In genomic region chr17:61389670-61390478, GRCh38 we compare ENCODE assay signal across 9 cellular contexts. TPM values are rescaled to one million over a fixed set of nuclear protein-coding genes. Genes with fewer than 3 reads are reported as not detected.
DNase-seq lines count a peak whose midpoint lies in the region; ATAC-seq and TF ChIP-seq lines count a peak whose summit lies in the region.
"Had no signal": no experiment of that assay in that cellular context is flagged by ENCODE, and none has a peak within 500 bp of the region (broad histone marks: within the 10 kb centered on the region; RNA-seq: fewer than 3 reads in every experiment).

No MANE protein-coding gene starts in this region.

- no peaks in the 10 kb centered on the region for H3K9me3 Mint-ChIP-seq in immature natural killer cell
- H3K9me3 Mint-ChIP-seq: T-helper 1 cell treated with Interleukin-12 subunit alpha and Interleukin-12 subunit beta and Interleukin-4 antibody, amounts not matched to agents 30 μg/mL and 1 μg/mL, for 36 hours had no signal

- no peak overlapping the region for H3K27ac Mint-ChIP-seq in immature natural killer cell
- H3K27ac Mint-ChIP-seq: T-helper 1 cell treated with Interleukin-12 subunit alpha and Interleukin-12 subunit beta and Interleukin-4 antibody, amounts not matched to agents 30 μg/mL and 1 μg/mL, for 36 hours had no signal

- H3K27me3 ChIP-seq in NT2/D1 (ENCODE audit: insufficient read depth, insufficient read length) (peaks cover 26% of the 10 kb centered on the region), adipocyte (replicated peaks; ENCODE audit: control insufficient read depth, insufficient read depth, low read length) (no peaks in the 10 kb centered on the region)

- no peaks in the 10 kb centered on the region for H3K36me3 ChIP-seq in NT2/D1 (ENCODE audit: insufficient read depth, insufficient read length, low read length)
- no peaks in the 10 kb centered on the region for H3K36me3 ChIP-seq in adipocyte (ENCODE audit: control insufficient read depth, insufficient read depth, low read length, severe bottlenecking)

- peak; percentile 94 for TF ChIP-seq CTCF in GM12875 (IDR thresholded peaks at IDR 0.05; ENCODE audit: borderline replicate concordance, insufficient read depth, low read depth, low read length)

- H3K4me3 Mint-ChIP-seq in immature natural killer cell = no peak overlapping the region
- H3K4me3 Mint-ChIP-seq: T-helper 1 cell treated with Interleukin-12 subunit alpha and Interleukin-12 subunit beta and Interleukin-4 antibody, amounts not matched to agents 30 μg/mL and 1 μg/mL, for 36 hours had no signal

- H3K4me3 ChIP-seq in GM12875 (ENCODE audit: low read depth, low read length) (no peak overlapping the region), NT2/D1 (ENCODE audit: insufficient read length, low read depth) (no peak overlapping the region), adipocyte (ENCODE audit: low read length) (no peak overlapping the region)

- H3K36me3 Mint-ChIP-seq in immature natural killer cell = peaks cover 0 to 12% (median 3%) of the 10 kb centered on the region in 3 donors

- H3K9me3 ChIP-seq in NT2/D1 (ENCODE audit: insufficient read depth, low read length) = no peaks in the 10 kb centered on the region
- no peaks in the 10 kb centered on the region for H3K9me3 ChIP-seq in adipocyte (ENCODE audit: control insufficient read depth, low read length)

- DNase-seq in NT2/D1 (ENCODE audit: low read depth, low spot score) = no peak
- peak; percentile 73 for DNase-seq in adipocyte (ENCODE audit: low read depth)
- DNase-seq in immature natural killer cell = peak in 2 of 3 donors; percentile 32 to 38
- peak; percentile 56 for DNase-seq in stimulated activated CD4-positive, alpha-beta T cell treated with anti-CD3 and anti-CD28 coated beads, Interleukin-4, amount 100 ng/mL, for 1 hour
- DNase-seq in NCI-H187 treated with DMSO at 0.1 percent for 48 hours (lab: John Stamatoyannopoulos, UW) = no peak

- peaks cover 8% of the 10 kb centered on the region for H3K4me1 ChIP-seq in NT2/D1 (ENCODE audit: insufficient read depth, insufficient read length)
- peaks cover 7% of the 10 kb centered on the region for H3K4me1 ChIP-seq in adipocyte (ENCODE audit: control insufficient read depth, insufficient read depth, low read length)

- ATAC-seq in HG02981 (IDR thresholded peaks at IDR 0.05; ENCODE audit: unreplicated experiment) (no peak), GM18873 (IDR thresholded peaks at IDR 0.05; ENCODE audit: low FRiP score, unreplicated experiment) (no peak)

- H3K9ac ChIP-seq in NT2/D1 (ENCODE audit: insufficient read length, low read depth) (peak overlapping the region; percentile 53), adipocyte (ENCODE audit: low read length) (peak overlapping the region; percentile 66)

- H3K27me3 Mint-ChIP-seq in immature natural killer cell (ENCODE audit: low read depth in 3 of 3) = peaks cover 1 to 5% (median 5%) of the 10 kb centered on the region in 3 donors

- peaks cover 0 to 2% of the 10 kb centered on the region in 2 donors for H3K4me1 Mint-ChIP-seq in immature natural killer cell

RNA-seq across cellular contexts. Expression of gene TBX2, which starts 9.8 kb away (rescaled TPM):
- polyA plus RNA-seq in immature natural killer cell = not detected

Comparison
In these comparisons a context has a peak if more than half of its experiments do, and no peak if none do; other contexts are left out.
1. DNase-seq: peak in adipocyte (single experiment), immature natural killer cell (2 of 3) and stimulated activated CD4-positive, alpha-beta T cell treated with anti-CD3 and anti-CD28 coated beads, Interleukin-4, amount 100 ng/mL, for 1 hour (single experiment); none in NT2/D1 (single experiment) and NCI-H187 treated with DMSO at 0.1 percent for 48 hours (single experiment).